In the genomic region with DNA sequence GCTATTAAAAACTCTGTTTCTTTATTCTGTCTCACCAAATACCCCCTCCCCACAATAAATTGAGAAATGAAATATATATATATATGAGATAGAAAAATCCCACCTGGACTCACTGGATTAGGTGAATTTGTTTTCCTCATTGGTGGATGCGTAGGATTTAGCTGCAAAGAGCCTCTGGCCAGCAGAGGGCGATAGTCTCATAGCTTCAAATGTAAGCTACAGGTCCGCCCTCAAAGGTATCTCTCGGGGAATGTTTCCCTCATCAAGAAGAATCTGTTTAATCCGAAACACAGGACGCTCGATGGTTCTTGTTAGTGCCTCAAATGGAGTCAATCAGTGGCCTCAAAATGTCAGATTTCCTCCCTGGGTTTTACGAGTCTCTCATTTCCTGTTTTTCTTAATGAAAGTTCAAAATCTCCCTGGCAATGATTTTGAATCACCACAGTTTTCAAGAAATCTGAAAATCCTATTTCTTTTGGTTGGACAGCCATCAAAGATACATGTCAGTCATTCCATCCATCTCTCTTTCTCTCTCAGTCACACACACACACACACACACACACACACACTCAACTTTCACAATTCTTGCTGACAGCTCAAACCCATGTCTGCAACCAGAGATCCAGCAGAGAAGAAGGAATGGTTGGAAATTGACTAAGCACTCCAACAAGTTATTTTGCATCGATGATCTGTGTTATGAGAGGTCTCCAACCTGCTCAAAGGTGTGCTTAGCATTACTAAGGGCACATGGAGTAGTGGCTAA, we compare ENCODE assay signal across 8 cellular contexts. TPM values are rescaled to one million over a fixed set of nuclear protein-coding genes. Genes with fewer than 3 reads are reported as not detected.
DNase-seq lines count a peak whose midpoint lies in the region; ATAC-seq and TF ChIP-seq lines count a peak whose summit lies in the region.

No MANE protein-coding gene starts in this region.

- peak overlapping the region; percentile 39 for H3K9ac ChIP-seq in adipocyte (ENCODE audit: low read length)

- H3K27ac ChIP-seq in 22Rv1 (no peak overlapping the region), right atrium auricular region (no peak overlapping the region)

- no peak for ATAC-seq in HG03025 (IDR thresholded peaks at IDR 0.05; ENCODE audit: low FRiP score, unreplicated experiment)

- H3K36me3 ChIP-seq in adipocyte (ENCODE audit: control insufficient read depth, insufficient read depth, low read length, severe bottlenecking) (no peaks in the 10 kb centered on the region), right atrium auricular region (no peaks in the 10 kb centered on the region)

- TF ChIP-seq CTCF in 22Rv1 (IDR thresholded peaks at IDR 0.05) (peak; percentile 99), GM12875 (IDR thresholded peaks at IDR 0.05; ENCODE audit: borderline replicate concordance, insufficient read depth, low read depth, low read length) (peak; percentile 73), right atrium auricular region (IDR thresholded peaks at IDR 0.05) (peak; percentile 79 to 89)

- no peak overlapping the region for H3K4me3 ChIP-seq in GM12875 (ENCODE audit: low read depth, low read length)
- peak overlapping the region; percentile 71 for H3K4me3 ChIP-seq in adipocyte (ENCODE audit: low read length)
- H3K4me3 ChIP-seq in right atrium auricular region = no peak overlapping the region
- no peak overlapping the region for H3K4me3 ChIP-seq in skeletal muscle cell (ENCODE audit: low read depth, low read length)

- H3K9me3 ChIP-seq in adipocyte (ENCODE audit: control insufficient read depth, low read length) (no peaks in the 10 kb centered on the region), right atrium auricular region (no peaks in the 10 kb centered on the region)

- DNase-seq in NCI-H1092 (lab: John Stamatoyannopoulos, UW) (peak; percentile 83), T-helper 1 cell (peak; percentile 30 to 73 (median 58)), adipocyte (ENCODE audit: low read depth) (peak; percentile 91), right atrium auricular region (ENCODE audit: low spot score) (peak; percentile 83), skeletal muscle cell (ENCODE audit: low read depth) (peak; percentile 35)

- H3K27me3 ChIP-seq in adipocyte (replicated peaks; ENCODE audit: control insufficient read depth, insufficient read depth, low read length) = peaks cover 17% of the 10 kb centered on the region
- no peaks in the 10 kb centered on the region for H3K27me3 ChIP-seq in right atrium auricular region

- H3K4me1 ChIP-seq in adipocyte (ENCODE audit: control insufficient read depth, insufficient read depth, low read length) (peaks cover 9% of the 10 kb centered on the region), right atrium auricular region (no peaks in the 10 kb centered on the region)

RNA-seq across cellular contexts. Expression of a gene that starts 13.9 kb away (rescaled TPM):
- under 1 TPM in 1 of 2 donors, not detected in 1; 0.28 TPM for total RNA-seq in right atrium auricular region

Comparison
In these comparisons a context has a peak if more than half of its experiments do, and no peak if none do; other contexts are left out.
1. DNase-seq: peak in every context shown above with its lines; median percentile 91 in adipocyte; 83 in NCI-H1092; 83 in right atrium auricular region; 58 in T-helper 1 cell; 35 in skeletal muscle cell.